In the genomic region with DNA sequence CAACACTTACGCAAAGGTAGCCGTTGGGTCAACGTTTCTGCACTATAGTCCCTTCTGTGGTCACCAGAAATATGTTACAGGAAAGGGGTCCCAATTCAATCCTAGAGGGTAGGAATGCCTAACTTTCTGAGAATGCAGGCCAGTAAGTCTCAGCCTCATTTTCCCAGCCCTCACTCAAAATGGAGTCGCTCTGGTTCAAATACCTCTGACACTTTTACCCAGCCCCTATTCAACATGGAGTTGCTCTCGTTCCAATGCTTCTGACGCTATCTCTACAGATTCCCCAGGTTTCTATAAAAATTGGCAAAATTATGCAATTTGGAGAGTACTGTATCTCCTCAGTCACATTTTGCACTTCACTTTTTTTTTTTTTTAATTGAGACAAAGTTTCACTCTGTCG, we compare ENCODE assay signal across 16 cellular contexts. TPM values are rescaled to one million over a fixed set of nuclear protein-coding genes. Genes with fewer than 3 reads are reported as not detected.
DNase-seq lines count a peak whose midpoint lies in the region; ATAC-seq and TF ChIP-seq lines count a peak whose summit lies in the region.
"Had no signal": no experiment of that assay in that cellular context is flagged by ENCODE, and none has a peak within 500 bp of the region (broad histone marks: within the 10 kb centered on the region; RNA-seq: fewer than 3 reads in every experiment).

No MANE protein-coding gene starts in this region.

- intact Hi-C loops in CD4-positive, alpha-beta T cell (cut with DNase I, micrococcal nuclease): loop anchor here (10.0 kb wide), 2 partner anchors 77 to 113 kb away; no protein-coding TSS in a partner anchor
- intact Hi-C loops in Calu3 (cut with micrococcal nuclease; ENCODE audit: unreplicated experiment): no loop called here

- H3K27me3 ChIP-seq in CD4-positive, alpha-beta T cell (ENCODE audit: control insufficient read depth, insufficient read depth, low read length): no peaks in the 10 kb centered on the region
- H3K27me3 ChIP-seq in neutrophil: no peaks in the 10 kb centered on the region
- H3K27me3 ChIP-seq: BE2C had no signal

- H3K4me1 ChIP-seq in neutrophil (ENCODE audit: control insufficient read depth in 1 of 2, insufficient read depth in 1 of 2, low read depth in 1 of 2, low read length in 1 of 2): peaks cover 65 to 72% of the 10 kb centered on the region in 2 experiments
- H3K4me1 ChIP-seq: BE2C, HAP-1 had no signal

- BruUV-seq in Calu3 (replicated peaks; lab: Mats Ljungman, UMichigan): TSS peak; percentile 9

- H3K4me1 Mint-ChIP-seq in CD4-positive, alpha-beta T cell (ENCODE audit: low read depth): peaks cover 33% of the 10 kb centered on the region
- peaks cover 17% of the 10 kb centered on the region for H3K4me1 Mint-ChIP-seq in Calu3 (ENCODE audit: low read depth, unreplicated experiment)
- peaks cover 19% of the 10 kb centered on the region for H3K4me1 Mint-ChIP-seq in endothelial cell (ENCODE audit: unreplicated experiment)

- POLR2A ChIA-PET in CD4-positive, alpha-beta T cell (lab: Charles Lee): no interaction called here

- no peak for DNase-seq in CD4-positive, alpha-beta T cell
- no peak for DNase-seq in Calu3
- no peak for DNase-seq in endothelial cell (ENCODE audit: low spot score)
- DNase-seq in occipital lobe (lab: John Stamatoyannopoulos, UW): no peak
- no peak for DNase-seq in ACHN
- DNase-seq in epidermal melanocyte (ENCODE audit: insufficient read length, low spot score): no peak
- DNase-seq: BE2C; C1 segment of cervical spinal cord; CD8-positive, alpha-beta memory T cell; COR-L47; GDM1; GM23248; IMR-90; KBM-7 had no signal

- no peaks in the 10 kb centered on the region for H3K27me3 Mint-ChIP-seq in CD4-positive, alpha-beta T cell
- H3K27me3 Mint-ChIP-seq in Calu3 (ENCODE audit: unreplicated experiment) (no peaks in the 10 kb centered on the region), endothelial cell (ENCODE audit: unreplicated experiment) (no peaks in the 10 kb centered on the region)
- H3K27me3 Mint-ChIP-seq: CD8-positive, alpha-beta memory T cell had no signal

- H3K9me3 ChIP-seq in CD4-positive, alpha-beta T cell (ENCODE audit: control insufficient read depth, low read length): no peaks in the 10 kb centered on the region
- H3K9me3 ChIP-seq in neutrophil: no peaks in the 10 kb centered on the region
- H3K9me3 ChIP-seq: BE2C, HAP-1 had no signal

- ATAC-seq in CD4-positive, alpha-beta T cell (ENCODE audit: poor library complexity): no peak

- CTCF ChIA-PET in CD4-positive, alpha-beta T cell (lab: Charles Lee): no interaction called here
- CTCF ChIA-PET in Calu3 (lab: Charles Lee): no interaction called here

- peak overlapping the region; percentile 12 for H3K27ac Mint-ChIP-seq in CD4-positive, alpha-beta T cell
- H3K27ac Mint-ChIP-seq in Calu3 (ENCODE audit: unreplicated experiment) (no peak overlapping the region), endothelial cell (ENCODE audit: unreplicated experiment) (peak overlapping the region; percentile 48)

- no peak overlapping the region for H3K4me3 Mint-ChIP-seq in CD4-positive, alpha-beta T cell
- H3K4me3 Mint-ChIP-seq in Calu3 (ENCODE audit: low read depth, unreplicated experiment): no peak overlapping the region
- no peak overlapping the region for H3K4me3 Mint-ChIP-seq in endothelial cell (ENCODE audit: unreplicated experiment)
- H3K4me3 Mint-ChIP-seq: CD8-positive, alpha-beta memory T cell had no signal

- no peak overlapping the region for H3K27ac ChIP-seq in CD4-positive, alpha-beta T cell (ENCODE audit: low read depth, low read length)
- H3K27ac ChIP-seq in neutrophil: peak overlapping the region; percentile 97
- H3K27ac ChIP-seq: GM23248 had no signal

- H3K9me3 Mint-ChIP-seq in CD4-positive, alpha-beta T cell: no peaks in the 10 kb centered on the region
- H3K9me3 Mint-ChIP-seq in Calu3 (ENCODE audit: low read depth, unreplicated experiment): no peaks in the 10 kb centered on the region
- H3K9me3 Mint-ChIP-seq in endothelial cell (ENCODE audit: unreplicated experiment): no peaks in the 10 kb centered on the region
- H3K9me3 Mint-ChIP-seq: CD8-positive, alpha-beta memory T cell had no signal

- in situ Hi-C loops in ACHN (cut with HindIII; ENCODE audit: low pct_ligation_motif_present, low pct_unique_long_range_greater_than_20kb, low sequenced_read_pairs): no loop called here

- no peak for TF ChIP-seq CTCF in CD4-positive, alpha-beta T cell (IDR thresholded peaks at IDR 0.05)
- no peak for TF ChIP-seq CTCF in Calu3 (IDR thresholded peaks at IDR 0.05; ENCODE audit: unreplicated experiment)
- no peak for TF ChIP-seq CTCF in endothelial cell (IDR thresholded peaks at IDR 0.05; ENCODE audit: unreplicated experiment)
- no peak for TF ChIP-seq CTCF in neutrophil (IDR thresholded peaks at IDR 0.05)

- peaks cover 24% of the 10 kb centered on the region for H3K36me3 ChIP-seq in neutrophil
- H3K36me3 ChIP-seq: BE2C had no signal

- peaks cover 8% of the 10 kb centered on the region for H3K36me3 Mint-ChIP-seq in CD4-positive, alpha-beta T cell (ENCODE audit: low read depth)
- H3K36me3 Mint-ChIP-seq in Calu3 (ENCODE audit: insufficient read depth, unreplicated experiment): peaks cover 11% of the 10 kb centered on the region
- H3K36me3 Mint-ChIP-seq in endothelial cell (ENCODE audit: low read depth, unreplicated experiment): no peaks in the 10 kb centered on the region

- H3K4me3 ChIP-seq in neutrophil (ENCODE audit: low read depth in 1 of 2, low read length in 1 of 2): peak overlapping the region; percentile 68 to 69
- H3K4me3 ChIP-seq: GM23248, HAP-1 had no signal

RNA-seq across cellular contexts. Expression of gene ZNF445, which starts 39.7 kb away (rescaled TPM):
- total RNA-seq in CD4-positive, alpha-beta T cell: 1 to 10 TPM; 6.1 to 6.6 TPM
- total RNA-seq in Calu3 (2022) (17.3 and 18.8 TPM in 2 replicates), endothelial cell (ENCODE audit: unreplicated experiment) (31.5 TPM), occipital lobe (39.6 TPM)
